Comparison of ENCODE assay signal across 8 cellular contexts in genomic region chr6:20564269-20564668, GRCh38. TPM values are rescaled to one million over a fixed set of nuclear protein-coding genes. Genes with fewer than 3 reads are reported as not detected.
DNase-seq lines count a peak whose midpoint lies in the region; ATAC-seq and TF ChIP-seq lines count a peak whose summit lies in the region.

No MANE protein-coding gene starts in this region.

- peaks cover 2% of the 10 kb centered on the region for H3K9me3 Mint-ChIP-seq in neural crest cell

- DNase-seq in NCI-H446 (lab: John Stamatoyannopoulos, UW) (peak; percentile 43 to 63), NCI-H446 treated with DMSO at 0.1 percent for 48 hours (lab: John Stamatoyannopoulos, UW) (no peak), NCI-H128 (lab: John Stamatoyannopoulos, UW; ENCODE audit: unreplicated experiment) (peak; percentile 29), cerebellum (ENCODE audit: low spot score) (peak; percentile 39), neural crest cell (ENCODE audit: low read depth, low spot score) (no peak), ecto neural progenitor cell (ENCODE audit: low spot score) (no peak)

- peaks cover 5% of the 10 kb centered on the region for H3K36me3 Mint-ChIP-seq in neural crest cell (ENCODE audit: low read depth)

- ATAC-seq in HG03342 (IDR thresholded peaks at IDR 0.05; ENCODE audit: unreplicated experiment), result no peak
- ATAC-seq in GM21367 (IDR thresholded peaks at IDR 0.05; ENCODE audit: unreplicated experiment), result no peak

- H3K4me3 Mint-ChIP-seq in neural crest cell, result no peak overlapping the region

- H3K27ac Mint-ChIP-seq in neural crest cell (ENCODE audit: unreplicated experiment), result no peak overlapping the region

- peak; percentile 79 for TF ChIP-seq CTCF in neural crest cell (conservative IDR thresholded peaks at IDR 0.05)

- H3K27me3 Mint-ChIP-seq in neural crest cell (ENCODE audit: low read depth), result no peaks in the 10 kb centered on the region

- peaks cover 26% of the 10 kb centered on the region for H3K4me1 Mint-ChIP-seq in neural crest cell

RNA-seq across cellular contexts. Expression of gene CDKAL1, which starts 30.0 kb away (rescaled TPM):
- total RNA-seq in cerebellum, result 32.3 TPM
- 25.4 and 25.9 TPM in 2 replicates for total RNA-seq in neural crest cell

Comparison
In these comparisons a context has a peak if more than half of its experiments do, and no peak if none do; other contexts are left out.
1. DNase-seq: peak in NCI-H446 (2 of 2), NCI-H128 (single experiment) and cerebellum (single experiment); none in NCI-H446 treated with DMSO at 0.1 percent for 48 hours (single experiment), neural crest cell (single experiment) and ecto neural progenitor cell (single experiment).